Comparison of ENCODE assay signal across 9 cellular contexts in the genomic region with DNA sequence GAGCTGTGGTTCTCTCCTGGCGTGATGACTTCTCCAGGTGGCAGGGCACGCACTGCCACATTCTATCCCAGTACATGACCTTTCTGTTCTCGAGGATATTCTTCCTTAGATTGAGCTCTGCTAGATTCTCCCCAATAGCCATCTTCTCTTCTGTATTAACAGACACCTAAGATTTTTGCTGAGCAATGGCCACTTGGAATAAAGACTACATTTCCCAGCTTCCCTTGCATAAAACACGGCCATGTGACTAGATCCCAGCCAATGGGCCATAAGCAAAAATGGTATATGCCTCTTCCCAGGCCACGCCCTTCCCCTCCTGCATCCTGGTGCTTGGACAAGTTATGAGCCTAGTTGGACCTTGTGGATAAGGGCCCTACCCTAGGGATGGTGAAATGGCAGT.
DNase-seq lines count a peak whose midpoint lies in the region; ATAC-seq lines count a peak whose summit lies in the region.
"Had no signal": no experiment of that assay in that cellular context is flagged by ENCODE, and none has a peak within 500 bp of the region (broad histone marks: within the 10 kb centered on the region; RNA-seq: fewer than 3 reads in every experiment).

No MANE protein-coding gene starts in this region.

- in situ Hi-C loops in G401 (cut with HindIII; ENCODE audit: low sequenced_read_pairs): no loop called here

- no peak for ATAC-seq in HG03354 (IDR thresholded peaks at IDR 0.05; ENCODE audit: poor library complexity, severe bottlenecking, unreplicated experiment)
- ATAC-seq in GM18517 (IDR thresholded peaks at IDR 0.05; ENCODE audit: unreplicated experiment): no peak

- peak; percentile 17 for DNase-seq in G401 (ENCODE audit: low spot score)
- peak; percentile 34 for DNase-seq in HuH-7 (ENCODE audit: low spot score)
- DNase-seq in SW 1271 (lab: John Stamatoyannopoulos, UW): peak; percentile 47 to 67
- peak; percentile 77 for DNase-seq in iPS-NIHi7 (ENCODE audit: extremely low spot score)
- DNase-seq in NCI-H187 treated with DMSO at 0.1 percent for 48 hours (lab: John Stamatoyannopoulos, UW): no peak
- DNase-seq: cortex of kidney, NCI-H510A treated with DMSO at 0.1 percent for 48 hours had no signal
